ENCODE assay signal across 35 cellular contexts in the genomic region with DNA sequence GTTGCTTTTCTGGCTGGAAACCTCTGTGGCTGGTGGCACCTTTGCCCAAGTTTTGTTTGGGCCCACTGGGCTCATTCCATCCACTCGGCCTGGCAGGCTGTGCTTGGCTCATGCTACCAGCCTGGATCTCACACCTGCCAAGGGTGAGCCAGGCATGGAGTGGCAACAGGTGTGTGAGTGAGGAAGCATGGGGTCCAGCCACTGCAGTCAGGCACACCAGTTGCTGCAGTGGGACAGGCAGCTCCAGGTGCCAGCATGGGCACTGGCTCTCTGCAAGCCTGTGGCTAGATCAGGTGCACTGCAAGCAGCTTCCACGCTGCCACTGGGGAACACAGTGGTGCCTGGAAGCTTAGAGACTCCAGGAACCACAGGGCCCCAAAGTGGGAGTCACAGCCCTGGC. TPM values are rescaled to one million over a fixed set of nuclear protein-coding genes. Genes with fewer than 3 reads are reported as not detected.
"Had no signal": no experiment of that assay in that cellular context is flagged by ENCODE, and none has a peak within 500 bp of the region (broad histone marks: within the 10 kb centered on the region; RNA-seq: fewer than 3 reads in every experiment).

No MANE protein-coding gene starts in this region.

- H3K4me3 ChIP-seq: adrenal gland, body of pancreas, breast epithelium had no signal

- ATAC-seq: activated CD8-positive, alpha-beta T cell treated with anti-CD3 and anti-CD28 coated beads for 36 hours; activated naive CD4-positive, alpha-beta T cell treated with anti-CD3 and anti-CD28 coated beads, Interleukin-2, amount 50 U/mL, for 72 hours; activated T-cell treated with anti-CD3 and anti-CD28 coated beads, Interleukin-2, amount 50 U/mL, for 4 hours; activated T-cell treated with anti-CD3 and anti-CD28 coated beads, Interleukin-2, amount 50 U/mL, for 72 hours; activated T-helper 17 cell treated with anti-CD3 and anti-CD28 coated beads, Interleukin-2, amount 50 U/mL, for 72 hours; body of pancreas had no signal

- H3K4me1 ChIP-seq: adrenal gland, body of pancreas, breast epithelium had no signal

- H3K27ac ChIP-seq: adrenal gland, body of pancreas, brain microvascular endothelial cell, breast epithelium, VCaP had no signal

- DNase-seq: activated B cell treated with CpG ODN at 0.5 μM for 24 hours; activated CD4-positive, alpha-beta memory T cell treated with anti-CD3 and anti-CD28 coated beads for 36 hours; activated CD4-positive, alpha-beta T cell treated with anti-CD3 and anti-CD28 coated beads for 4 hours; activated CD4-positive, alpha-beta T cell treated with anti-CD3 and anti-CD28 coated beads, Interleukin-2, amount 10 ng/mL, durations not matched to agents 24 days and 14 days; activated CD4-positive, alpha-beta T cell treated with anti-CD3 and anti-CD28 coated beads, Interleukin-2, amount 50 U/mL, for 1 hour; activated CD4-positive, alpha-beta T cell treated with anti-CD3 and anti-CD28 coated beads, Interleukin-2, amount 50 U/mL, for 4 hours; activated CD4-positive, CD25-positive, alpha-beta regulatory T cell treated with anti-CD3 and anti-CD28 coated beads, Interleukin-2, amount 50 U/mL, for 72 hours; activated CD8-positive, alpha-beta memory T cell treated with anti-CD3 and anti-CD28 coated beads, Interleukin-2, amount 50 U/mL, for 4 hours; activated CD8-positive, alpha-beta T cell treated with anti-CD3 and anti-CD28 coated beads for 36 hours; activated effector memory CD4-positive, alpha-beta T cell treated with anti-CD3 and anti-CD28 coated beads, Interleukin-2, amount 50 U/mL, for 16 hours; activated gamma-delta T cell treated with Interleukin-2 at 50 U/mL for 16 hours; activated naive CD4-positive, alpha-beta T cell; activated naive CD4-positive, alpha-beta T cell treated with anti-CD3 and anti-CD28 coated beads for 36 hours; activated naive CD4-positive, alpha-beta T cell treated with anti-CD3 and anti-CD28 coated beads, Interleukin-2, amount 50 U/mL, for 16 hours; activated naive CD8-positive, alpha-beta T cell treated with anti-CD3 and anti-CD28 coated beads for 36 hours; activated T-cell treated with anti-CD3 and anti-CD28 coated beads for 4 hours; activated T-cell treated with anti-CD3 and anti-CD28 coated beads, Interleukin-2, amount 50 U/mL, for 1 hour; activated T-cell treated with anti-CD3 and anti-CD28 coated beads, Interleukin-2, amount 50 U/mL, for 4 hours; activated T-cell treated with anti-CD3 and anti-CD28 coated beads, Interleukin-2, amount 50 U/mL, for 72 hours; adrenal gland; amniotic stem cell; aorta; body of pancreas; brain microvascular endothelial cell; central memory CD4-positive, alpha-beta T cell; T-helper 1 cell; T-helper 2 cell; T-helper 9 cell had no signal

- H3K36me3 ChIP-seq: adrenal gland, brain microvascular endothelial cell, breast epithelium had no signal

- H3K9me3 ChIP-seq: adrenal gland, body of pancreas, breast epithelium had no signal

- H3K27me3 ChIP-seq: adrenal gland, body of pancreas, brain microvascular endothelial cell, breast epithelium had no signal

RNA-seq across cellular contexts. Expression of gene NUP210L, which starts 57.0 kb away (rescaled TPM):
- total RNA-seq: activated T-helper 1 cell treated with anti-CD3 and anti-CD28 coated beads, Interleukin-12 subunit alpha, Interleukin-12 subunit beta, Interleukin-2, Interleukin-4 antibody, amounts not matched to agents 30 ng/mL and 10 ng/mL and 1 ng/mL, durations not matched to agents 14 hours and 24 hours and 36 hours; astrocyte; body of pancreas; cerebellum had no signal
